26 cellular contexts compared by ENCODE assay signal in the genomic region with DNA sequence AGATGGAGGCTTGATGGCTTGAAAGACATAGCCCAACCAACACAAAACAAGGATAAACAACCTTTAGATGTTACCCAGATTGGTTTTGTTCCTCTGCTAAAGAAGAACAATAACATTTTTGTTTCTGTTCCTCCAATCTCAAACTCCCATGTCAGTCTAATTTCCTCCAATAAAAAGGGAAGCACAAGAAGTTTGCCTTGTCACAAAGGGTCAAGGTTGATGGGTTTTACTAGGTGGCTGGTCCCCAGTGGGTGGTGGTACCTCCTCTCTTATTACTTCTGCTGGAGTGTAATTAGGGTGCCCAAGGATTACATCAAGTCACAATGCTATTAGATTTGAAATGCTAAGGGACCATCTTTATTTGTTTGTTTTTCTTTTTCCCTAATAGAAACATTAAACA.
"Had no signal": no experiment of that assay in that cellular context is flagged by ENCODE, and none has a peak within 500 bp of the region (broad histone marks: within the 10 kb centered on the region; RNA-seq: fewer than 3 reads in every experiment).

No MANE protein-coding gene starts in this region.

- H3K9me3 ChIP-seq: MG63 had no signal

- H3K36me3 ChIP-seq: brain microvascular endothelial cell, cardiac muscle cell, MG63 had no signal

- H3K27ac ChIP-seq: brain microvascular endothelial cell, cardiac muscle cell, KMS-11, PC-9, VCaP had no signal

- H3K9ac ChIP-seq: KMS-11 had no signal

- FAIRE-seq: colon had no signal

- H3K27ac Mint-ChIP-seq: activated CD8-positive, alpha-beta memory T cell treated with anti-CD3 and anti-CD28 coated beads, Interleukin-2, amount 10 ng/mL, durations not matched to agents 7 days and 5 days; activated naive CD8-positive, alpha-beta T cell; activated T-cell treated with anti-CD3 and anti-CD28 coated beads, Interleukin-2, amount 50 U/mL, for 24 hours had no signal

- ATAC-seq: activated CD8-positive, alpha-beta memory T cell treated with anti-CD3 and anti-CD28 coated beads, Interleukin-2, amount 10 ng/mL, durations not matched to agents 7 days and 5 days had no signal

- H3K4me2 ChIP-seq: KMS-11, PC-9 had no signal

- DNase-seq: activated CD4-positive, alpha-beta T cell treated with anti-CD3 and anti-CD28 coated beads for 4 hours; activated CD4-positive, alpha-beta T cell treated with anti-CD3 and anti-CD28 coated beads, Interleukin-2, amount 50 U/mL, for 4 hours; activated CD4-positive, CD25-positive, alpha-beta regulatory T cell; activated CD8-positive, alpha-beta memory T cell treated with anti-CD3 and anti-CD28 coated beads, Interleukin-2, amount 10 ng/mL, durations not matched to agents 7 days and 5 days; activated effector memory CD4-positive, alpha-beta T cell treated with anti-CD3 and anti-CD28 coated beads, Interleukin-2, amount 50 U/mL, for 16 hours; activated naive CD4-positive, alpha-beta T cell treated with Interleukin-2 at 50 U/mL for 16 hours; activated T-cell treated with anti-CD3 and anti-CD28 coated beads, Interleukin-2, amount 50 U/mL, for 24 hours; amygdala; brain microvascular endothelial cell; cerebellar nuclear complex; MG63; NCI-H1105 treated with DMSO at 0.1 percent for 48 hours; NCI-H1436 treated with DMSO at 0.1 percent for 48 hours; NCI-H187; NCI-H2081; NCI-H446 treated with DMSO at 0.1 percent for 48 hours; NCI-H524 treated with DMSO at 0.1 percent for 48 hours; NK-92 treated with Interleukin-12 subunit alpha and Interleukin-12 subunit beta, amount 100 ng/mL, for 24 hours; PC-9; SIG-M5; T-helper 1 cell had no signal

- H2AFZ ChIP-seq: PC-9 had no signal

- H3K9me3 Mint-ChIP-seq: activated T-cell treated with anti-CD3 and anti-CD28 coated beads, Interleukin-2, amount 50 U/mL, for 24 hours had no signal

- H3K27me3 ChIP-seq: brain microvascular endothelial cell, cardiac muscle cell, MG63 had no signal

- H3K27me3 Mint-ChIP-seq: activated naive CD8-positive, alpha-beta T cell; activated T-cell treated with anti-CD3 and anti-CD28 coated beads, Interleukin-2, amount 50 U/mL, for 24 hours had no signal

- H3K4me3 ChIP-seq: cardiac muscle cell, MG63, PC-9 had no signal

- H3K4me3 Mint-ChIP-seq: activated CD8-positive, alpha-beta memory T cell treated with anti-CD3 and anti-CD28 coated beads, Interleukin-2, amount 10 ng/mL, durations not matched to agents 7 days and 5 days; activated naive CD8-positive, alpha-beta T cell; activated T-cell treated with anti-CD3 and anti-CD28 coated beads, Interleukin-2, amount 50 U/mL, for 24 hours had no signal
